ENCODE assay signal across 21 cellular contexts in the genomic region with DNA sequence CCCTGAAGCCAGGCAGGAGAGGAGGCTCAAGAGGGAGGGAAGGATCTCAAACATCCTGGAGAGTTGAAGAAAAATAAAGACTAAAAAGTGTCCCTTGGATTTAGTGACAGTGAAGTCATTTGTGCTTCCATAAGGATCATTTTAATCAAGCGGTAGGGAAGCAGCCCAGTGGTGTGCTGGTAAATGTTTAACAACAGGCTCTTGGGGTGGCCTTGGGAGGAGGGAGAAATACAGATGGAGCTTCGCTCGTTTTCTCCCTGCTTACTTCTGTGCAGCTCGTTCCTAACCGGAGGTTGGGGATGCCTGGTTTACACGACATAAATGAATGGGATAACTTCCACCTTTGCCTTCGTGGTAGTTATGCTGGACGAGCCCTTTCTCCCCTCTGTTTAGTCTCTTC.
"Had no signal": no experiment of that assay in that cellular context is flagged by ENCODE, and none has a peak within 500 bp of the region (broad histone marks: within the 10 kb centered on the region; RNA-seq: fewer than 3 reads in every experiment).

No MANE protein-coding gene starts in this region.

- H3K36me3 Mint-ChIP-seq: activated naive CD4-positive, alpha-beta T cell treated with anti-CD3 and anti-CD28 coated beads, Interleukin-2, amount 50 U/mL, for 72 hours; naive B cell had no signal

- H3K9me3 Mint-ChIP-seq: activated CD4-positive, alpha-beta T cell treated with anti-CD3 and anti-CD28 coated beads, Interleukin-2, amount 10 ng/mL, durations not matched to agents 24 days and 14 days; activated naive CD4-positive, alpha-beta T cell treated with anti-CD3 and anti-CD28 coated beads, Interleukin-2, amount 50 U/mL, for 72 hours; activated T-cell treated with anti-CD3 and anti-CD28 coated beads, Interleukin-2, amount 50 U/mL, for 4 hours; naive B cell; neural crest cell; stimulated activated naive CD8-positive, alpha-beta T cell treated with anti-CD3 and anti-CD28 coated beads, Interleukin-15, amount 100 ng/mL, for 72 hours had no signal

- H3K4me2 ChIP-seq: SK-N-SH had no signal

- H3K4me1 ChIP-seq: adrenal gland, left lung had no signal

- H3K9me3 ChIP-seq: adrenal gland, left lung, sigmoid colon, SK-N-SH, spleen, upper lobe of left lung had no signal

- H3K27ac ChIP-seq: adrenal gland, dorsolateral prefrontal cortex, epithelial cell of prostate, left lung, sigmoid colon, spleen, upper lobe of left lung had no signal

- H3K27me3 Mint-ChIP-seq: naive B cell; stimulated activated naive CD8-positive, alpha-beta T cell treated with anti-CD3 and anti-CD28 coated beads, Interleukin-15, amount 100 ng/mL, for 72 hours had no signal

- ATAC-seq: activated naive CD4-positive, alpha-beta T cell treated with anti-CD3 and anti-CD28 coated beads, Interleukin-2, amount 50 U/mL, for 72 hours; activated T-cell treated with anti-CD3 and anti-CD28 coated beads, Interleukin-2, amount 50 U/mL, for 4 hours; left lung; stimulated activated naive CD8-positive, alpha-beta T cell treated with anti-CD3 and anti-CD28 coated beads, Interleukin-15, amount 100 ng/mL, for 72 hours had no signal

- H3K4me3 ChIP-seq: adrenal gland, dorsolateral prefrontal cortex, left lung, sigmoid colon, spleen, upper lobe of left lung had no signal

- H3K4me3 Mint-ChIP-seq: activated CD4-positive, alpha-beta T cell treated with anti-CD3 and anti-CD28 coated beads, Interleukin-2, amount 10 ng/mL, durations not matched to agents 24 days and 14 days; activated T-cell treated with anti-CD3 and anti-CD28 coated beads, Interleukin-2, amount 50 U/mL, for 4 hours; neural crest cell; stimulated activated naive CD8-positive, alpha-beta T cell treated with anti-CD3 and anti-CD28 coated beads, Interleukin-15, amount 100 ng/mL, for 72 hours had no signal

- FAIRE-seq: islet of Langerhans had no signal

- H3K36me3 ChIP-seq: adrenal gland, left lung, sigmoid colon, spleen, upper lobe of left lung had no signal

- H3K27me3 ChIP-seq: adrenal gland, dorsolateral prefrontal cortex, sigmoid colon, spleen, upper lobe of left lung had no signal

- H3K9ac ChIP-seq: SK-N-SH had no signal

- H3K27ac Mint-ChIP-seq: activated CD4-positive, alpha-beta T cell treated with anti-CD3 and anti-CD28 coated beads, Interleukin-2, amount 10 ng/mL, durations not matched to agents 24 days and 14 days had no signal

- DNase-seq: activated CD4-positive, alpha-beta T cell treated with anti-CD3 and anti-CD28 coated beads, Interleukin-2, amount 10 ng/mL, durations not matched to agents 24 days and 14 days; activated CD4-positive, CD25-positive, alpha-beta regulatory T cell; activated CD8-positive, alpha-beta memory T cell treated with anti-CD3 and anti-CD28 coated beads, Interleukin-2, amount 50 U/mL, for 4 hours; activated effector memory CD4-positive, alpha-beta T cell treated with anti-CD3 and anti-CD28 coated beads, Interleukin-2, amount 50 U/mL, for 16 hours; activated T-cell treated with anti-CD3 and anti-CD28 coated beads, Interleukin-2, amount 50 U/mL, for 4 hours; adrenal gland; dorsolateral prefrontal cortex; foreskin fibroblast; hippocampal formation; left lung; mammary epithelial cell; naive B cell; sigmoid colon; SK-N-SH; stimulated activated naive CD8-positive, alpha-beta T cell treated with anti-CD3 and anti-CD28 coated beads, Interleukin-15, amount 100 ng/mL, for 72 hours had no signal

- H3K4me1 Mint-ChIP-seq: neural crest cell had no signal
